ENCODE assay signal across 12 cellular contexts in the genomic region with DNA sequence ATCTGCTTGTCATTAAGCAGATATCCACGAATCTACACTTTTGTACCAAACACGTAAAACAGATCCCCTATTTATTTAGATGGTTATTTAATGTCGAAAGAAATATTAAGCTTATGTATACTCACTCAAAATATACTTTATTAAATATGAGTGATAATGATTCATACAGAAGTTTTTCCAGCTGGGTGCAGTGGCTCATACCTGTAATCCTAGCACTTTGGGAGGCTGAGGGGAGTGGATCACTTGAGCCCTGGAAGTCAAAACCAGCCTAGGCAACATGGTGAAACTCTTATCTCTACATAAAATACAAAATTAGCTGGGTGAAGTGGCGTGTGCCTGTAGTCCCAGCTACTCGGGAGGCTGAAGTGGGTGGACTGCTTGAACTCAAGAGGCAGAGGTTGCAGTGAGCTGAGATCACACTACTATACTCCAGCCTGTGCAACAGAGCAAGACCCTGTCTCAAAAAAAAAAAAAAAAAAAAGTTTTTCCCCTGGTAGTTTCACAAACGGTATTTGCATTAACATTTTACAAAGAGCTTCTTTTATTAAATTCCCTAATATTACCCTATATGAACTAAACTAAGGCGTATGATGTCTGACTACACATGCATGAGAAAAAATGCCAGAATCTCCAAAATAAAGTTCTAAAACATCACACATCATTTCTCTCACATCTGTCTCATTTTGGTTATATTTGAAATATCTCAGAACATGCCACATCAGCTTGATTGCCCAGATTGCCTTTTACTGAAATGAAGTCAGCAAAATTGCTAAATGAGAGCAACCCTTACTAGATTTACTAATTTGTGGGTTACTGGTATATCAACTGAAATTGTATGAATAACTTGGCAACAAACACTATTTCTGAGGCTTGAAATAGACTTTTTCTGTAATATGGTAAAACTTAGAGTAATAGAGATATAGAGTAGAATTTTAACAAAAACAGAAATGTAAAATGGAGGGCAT.
DNase-seq lines count a peak whose midpoint lies in the region; ATAC-seq, FAIRE-seq and TF ChIP-seq lines count a peak whose summit lies in the region.
"Had no signal": no experiment of that assay in that cellular context is flagged by ENCODE, and none has a peak within 500 bp of the region (broad histone marks: within the 10 kb centered on the region; RNA-seq: fewer than 3 reads in every experiment).

No MANE protein-coding gene starts in this region.

- TF ChIP-seq POLR2A in GM12891 (IDR thresholded peaks at IDR 0.05; ENCODE audit: low read depth, low read length) = no peak

- no peak overlapping the region for H3K4me2 ChIP-seq in OCI-LY7 (ENCODE audit: low read length)

- H3K79me2 ChIP-seq in OCI-LY7 (ENCODE audit: insufficient read depth, low read depth, low read length) = peaks cover under 1% of the 10 kb centered on the region; the same call in 1 of the 2 replicates

- no TSS peak for BruUV-seq in OCI-LY7 (replicated peaks; lab: Mats Ljungman, UMichigan)

- peak; percentile 68 for ATAC-seq in GM19463 (IDR thresholded peaks at IDR 0.05; ENCODE audit: unreplicated experiment)
- peak; percentile 47 for ATAC-seq in HG02970 (IDR thresholded peaks at IDR 0.05; ENCODE audit: low FRiP score, unreplicated experiment)

- H3K9me2 ChIP-seq in OCI-LY7 (ENCODE audit: insufficient read depth, low read length) = no peaks in the 10 kb centered on the region

- DNase-seq in GM12891 (ENCODE audit: insufficient read length, low spot score) = no peak
- peak; percentile 43 for DNase-seq in NCI-H510A (lab: John Stamatoyannopoulos, UW)
- DNase-seq in NK-92 (lab: John Stamatoyannopoulos, UW; ENCODE audit: unreplicated experiment) = no peak
- DNase-seq in OCI-LY7 (ENCODE audit: low spot score) = no peak
- no peak for DNase-seq in brain microvascular endothelial cell
- no peak for DNase-seq in activated gamma-delta T cell treated with Interleukin-2 at 50 U/mL for 16 hours
- DNase-seq: activated CD8-positive, alpha-beta memory T cell treated with anti-CD3 and anti-CD28 coated beads, Interleukin-2, amount 50 U/mL, for 48 hours; GOT3; mesenchymal stem cell; uterus had no signal

- H3K9me3 ChIP-seq in OCI-LY7 (ENCODE audit: low read length) = no peaks in the 10 kb centered on the region
- H3K9me3 ChIP-seq: uterus had no signal

- POLR2A ChIA-PET in OCI-LY7 (lab: Charles Lee) = interaction anchor here (0.5 to 1.7 kb wide), 4 partner anchors 14 to 234 kb away, joined by 3 to 7 read pairs (median 4); no protein-coding TSS in a partner anchor

- no peak for TF ChIP-seq CTCF in OCI-LY7 (conservative IDR thresholded peaks at IDR 0.05; ENCODE audit: low read length)
- TF ChIP-seq CTCF in brain microvascular endothelial cell (IDR thresholded peaks at IDR 0.05; ENCODE audit: low read depth, low read length, missing control alignments) = no peak

- in situ Hi-C loops in brain microvascular endothelial cell (cut with HindIII; ENCODE audit: low pct_ligation_motif_present, low sequenced_read_pairs) = no loop called here

- H3K27ac ChIP-seq in OCI-LY7 (ENCODE audit: low read depth, low read length, poor library complexity, severe bottlenecking) (no peak overlapping the region), brain microvascular endothelial cell (no peak overlapping the region)
- H3K27ac ChIP-seq: uterus had no signal

- intact Hi-C loops in OCI-LY7 (cut with micrococcal nuclease; ENCODE audit: unreplicated experiment) = no loop called here

- H3K4me3 ChIP-seq in OCI-LY7 (ENCODE audit: low read depth, low read length, poor library complexity, severe bottlenecking) (no peak overlapping the region), brain microvascular endothelial cell (ENCODE audit: low read depth, low read length) (no peak overlapping the region)
- H3K4me3 ChIP-seq: uterus had no signal

- no peaks in the 10 kb centered on the region for H3K27me3 ChIP-seq in brain microvascular endothelial cell (replicated peaks)
- H3K27me3 ChIP-seq: uterus had no signal

- CTCF ChIA-PET in OCI-LY7 (lab: Charles Lee; ENCODE audit: unreplicated experiment) = no interaction called here

- peaks cover 67% of the 10 kb centered on the region for H3K36me3 ChIP-seq in OCI-LY7 (ENCODE audit: insufficient read depth, low read length)
- peaks cover 11% of the 10 kb centered on the region for H3K36me3 ChIP-seq in brain microvascular endothelial cell (replicated peaks)
- H3K36me3 ChIP-seq: uterus had no signal

- peak; percentile 9 for FAIRE-seq in GM12891 (lab: Jason Lieb, UNC)

- H2AFZ ChIP-seq in OCI-LY7 (ENCODE audit: low read length) = no peak overlapping the region

- H3K4me1 ChIP-seq in OCI-LY7 (ENCODE audit: insufficient read depth, low read length, poor library complexity, severe bottlenecking) = no peaks in the 10 kb centered on the region
- H3K4me1 ChIP-seq: uterus had no signal

- H4K20me1 ChIP-seq in OCI-LY7 (ENCODE audit: insufficient read depth, low read length) = 0 out of 2 replicates have a peak, but pooled peaks cover 5% of the 10 kb centered on the region

TF ChIP-seq in GM12891, 5 proteins besides CTCF, POLR2A, EP300 and RAD21:
- no peak for TF ChIP-seq POU2F2 (IDR thresholded peaks at IDR 0.05; ENCODE audit: low read depth, low read length)
- TF ChIP-seq PAX5 (IDR thresholded peaks at IDR 0.05; ENCODE audit: insufficient read depth, low read length, severe bottlenecking) = no peak
- TF ChIP-seq SPI1 (IDR thresholded peaks at IDR 0.05; ENCODE audit: low read depth, low read length) = no peak
- TF ChIP-seq POLR2AphosphoS5 (IDR thresholded peaks at IDR 0.05; ENCODE audit: low read depth, low read length) = no peak
- no peak for TF ChIP-seq TAF1 (IDR thresholded peaks at IDR 0.05; ENCODE audit: low read depth, low read length)
TF ChIP-seq in GM12891: peak in this region for 0.
